Comparison of ENCODE assay signal across 16 cellular contexts in genomic region chr14:24050753-24051152, GRCh38. TPM values are rescaled to one million over a fixed set of nuclear protein-coding genes. Genes with fewer than 3 reads are reported as not detected.
A peak's percentile ranks its signal among the peaks of the same experiment; 100 is the strongest.
DNase-seq lines count a peak whose midpoint lies in the region; ATAC-seq, FAIRE-seq and TF ChIP-seq lines count a peak whose summit lies in the region.
"Not testable (repeated sequence)": the region's sequence is repeated elsewhere in the genome, so short reads cannot be mapped to it uniquely, and the experiment has no call there.
"Had no signal": no experiment of that assay in that cellular context is flagged by ENCODE, and none has a peak within 500 bp of the region (broad histone marks: within the 10 kb centered on the region; RNA-seq: fewer than 3 reads in every experiment).

No MANE protein-coding gene starts in this region.

- in situ Hi-C loops in HepG2 (cut with HindIII; ENCODE audit: extremely low pct_ligation_motif_present, low pct_unique_long_range_greater_than_20kb): loop anchor here (5.0 kb wide), 1 partner anchor 43 kb away; no protein-coding TSS in a partner anchor

- not testable (repeated sequence) for H3K27ac Mint-ChIP-seq in CD4-positive, alpha-beta memory T cell; activated CD4-positive, alpha-beta T cell treated with anti-CD3 and anti-CD28 coated beads, Interleukin-2, amount 10 ng/mL, durations not matched to agents 7 days and 5 days; activated naive CD4-positive, alpha-beta T cell treated with anti-CD3 and anti-CD28 coated beads, Interleukin-2, amount 10 ng/mL, durations not matched to agents 7 days and 5 days; neural crest cell (ENCODE audit: unreplicated experiment)
- H3K27ac Mint-ChIP-seq in type B pancreatic cell: peak overlapping the region; percentile 44

- POLR2A ChIA-PET in CD4-positive, alpha-beta memory T cell (lab: Charles Lee; ENCODE audit: partially characterized antibody): interaction anchor here (1.2 to 2.4 kb wide), 4 partner anchors 31 to 64 kb away, joined by 3 to 19 read pairs (median 10); partner anchors contain the start of genes DCAF11, NRL and PCK2
- POLR2A ChIA-PET in activated CD4-positive, alpha-beta T cell treated with anti-CD3 and anti-CD28 coated beads, Interleukin-2, amount 10 ng/mL, durations not matched to agents 7 days and 5 days (lab: Charles Lee): not testable (repeated sequence)
- POLR2A ChIA-PET in HepG2 (lab: Yijun Ruan, JAX): interaction anchor here (1.1 to 5.6 kb wide), 6 partner anchors 8 to 138 kb away, joined by 3 to 124 read pairs (median 7); partner anchors contain the start of genes EMC9, IPO4, PCK2 and PSME1

- not testable (repeated sequence) for H3K27me3 Mint-ChIP-seq in CD4-positive, alpha-beta memory T cell
- H3K27me3 Mint-ChIP-seq in activated CD4-positive, alpha-beta T cell treated with anti-CD3 and anti-CD28 coated beads, Interleukin-2, amount 10 ng/mL, durations not matched to agents 7 days and 5 days: peaks cover 41% of the 10 kb centered on the region
- peaks cover 79% of the 10 kb centered on the region for H3K27me3 Mint-ChIP-seq in activated naive CD4-positive, alpha-beta T cell treated with anti-CD3 and anti-CD28 coated beads, Interleukin-2, amount 10 ng/mL, durations not matched to agents 7 days and 5 days
- H3K27me3 Mint-ChIP-seq in neural crest cell (ENCODE audit: low read depth): peaks cover 25% of the 10 kb centered on the region
- H3K27me3 Mint-ChIP-seq in type B pancreatic cell: peaks cover 56% of the 10 kb centered on the region

- H3K9me3 Mint-ChIP-seq in CD4-positive, alpha-beta memory T cell; activated CD4-positive, alpha-beta T cell treated with anti-CD3 and anti-CD28 coated beads, Interleukin-2, amount 10 ng/mL, durations not matched to agents 7 days and 5 days; activated naive CD4-positive, alpha-beta T cell treated with anti-CD3 and anti-CD28 coated beads, Interleukin-2, amount 10 ng/mL, durations not matched to agents 7 days and 5 days; neural crest cell; type B pancreatic cell: not testable (repeated sequence)

- not testable (repeated sequence) for H3K79me2 ChIP-seq in HepG2 (ENCODE audit: insufficient read depth, low read length)

- not testable (repeated sequence) for TF ChIP-seq POLR2A in HepG2 (IDR thresholded peaks at IDR 0.05; ENCODE audit: insufficient read depth in 1 of 2, low read depth in 2 of 2, low read length in 2 of 2)

- intact Hi-C loops in CD4-positive, alpha-beta memory T cell (cut with micrococcal nuclease); HepG2 (cut with micrococcal nuclease; ENCODE audit: unreplicated experiment): not testable (repeated sequence)

- DNase-seq in CD4-positive, alpha-beta memory T cell; activated CD4-positive, alpha-beta T cell treated with anti-CD3 and anti-CD28 coated beads, Interleukin-2, amount 10 ng/mL, durations not matched to agents 7 days and 5 days; activated naive CD4-positive, alpha-beta T cell treated with anti-CD3 and anti-CD28 coated beads, Interleukin-2, amount 10 ng/mL, durations not matched to agents 7 days and 5 days; HepG2 (ENCODE audit: low spot score); neural crest cell (ENCODE audit: low read depth, low spot score); type B pancreatic cell (ENCODE audit: extremely low spot score, unreplicated experiment): not testable (repeated sequence)
- peak; percentile 33 for DNase-seq in coronary artery (ENCODE audit: low spot score)

- not testable (repeated sequence) for BruUV-seq in HepG2 (replicated peaks; lab: Mats Ljungman, UMichigan)

- 66% methylated on average over 8 of the region's 8 CpGs for WGBS in HUES64
- 59% methylated on average over 8 of the region's 8 CpGs for WGBS in HepG2 (ENCODE audit: low lambda C conversion rate)

- TF ChIP-seq CTCF in coronary artery (IDR thresholded peaks at IDR 0.05); HepG2 (CRISPR knock-in tag; IDR thresholded peaks at IDR 0.05); neural crest cell (conservative IDR thresholded peaks at IDR 0.05); type B pancreatic cell (conservative IDR thresholded peaks at IDR 0.05): not testable (repeated sequence)

- not testable (repeated sequence) for TF ChIP-seq EP300 in HepG2 (IDR thresholded peaks at IDR 0.05; ENCODE audit: low read depth in 2 of 2, low read length in 2 of 2); HepG2 (CRISPR knock-in tag; IDR thresholded peaks at IDR 0.05; ENCODE audit: borderline replicate concordance)

- not testable (repeated sequence) for H3K36me3 ChIP-seq in CD4-positive, alpha-beta memory T cell (ENCODE audit: insufficient read depth, low read length); HUES64 (ENCODE audit: insufficient read depth, low read length); HepG2 (replicated peaks in 1 of 2; ENCODE audit: control insufficient read depth in 1 of 2, insufficient read depth in 2 of 2, low read length in 2 of 2)

- H3K9me3 ChIP-seq in CD4-positive, alpha-beta memory T cell (ENCODE audit: control insufficient read depth in 1 of 2, low read length in 2 of 2); HUES64 (ENCODE audit: insufficient read depth, low read depth, low read length); HepG2 (ENCODE audit: low read length): not testable (repeated sequence)

- peaks cover 10 to 17% (median 14%) of the 10 kb centered on the region in 4 donors for H3K4me1 Mint-ChIP-seq in CD4-positive, alpha-beta memory T cell
- peaks cover 21% of the 10 kb centered on the region for H3K4me1 Mint-ChIP-seq in activated CD4-positive, alpha-beta T cell treated with anti-CD3 and anti-CD28 coated beads, Interleukin-2, amount 10 ng/mL, durations not matched to agents 7 days and 5 days
- peaks cover 16% of the 10 kb centered on the region for H3K4me1 Mint-ChIP-seq in activated naive CD4-positive, alpha-beta T cell treated with anti-CD3 and anti-CD28 coated beads, Interleukin-2, amount 10 ng/mL, durations not matched to agents 7 days and 5 days
- H3K4me1 Mint-ChIP-seq in neural crest cell (peaks cover 14% of the 10 kb centered on the region), type B pancreatic cell (ENCODE audit: unreplicated experiment) (peaks cover 13% of the 10 kb centered on the region)

- ATAC-seq in HepG2: not testable (repeated sequence)

- H4K20me1 ChIP-seq in HepG2 (ENCODE audit: insufficient read depth, low read length): not testable (repeated sequence)

- not testable (repeated sequence) for H2AFZ ChIP-seq in HepG2 (ENCODE audit: low read length)

- H3K27ac ChIP-seq in CD4-positive, alpha-beta memory T cell (ENCODE audit: low read depth, low read length); HUES64 (ENCODE audit: low read depth, low read length); coronary artery; HepG2 (ENCODE audit: extremely low read length, insufficient read depth, low read length): not testable (repeated sequence)

- H3K9ac ChIP-seq in HUES64 (ENCODE audit: low read depth, low read length); HepG2 (ENCODE audit: insufficient read depth, low read depth, low read length): not testable (repeated sequence)

- CTCF ChIA-PET in CD4-positive, alpha-beta memory T cell (lab: Charles Lee; ENCODE audit: partially characterized antibody): interaction anchor here (0.9 to 17.4 kb wide), 3 partner anchors 42 to 105 kb away, joined by 3 to 475 read pairs (median 12); partner anchors contain the start of gene PCK2
- CTCF ChIA-PET in activated CD4-positive, alpha-beta T cell treated with anti-CD3 and anti-CD28 coated beads, Interleukin-2, amount 10 ng/mL, durations not matched to agents 7 days and 5 days (lab: Charles Lee): interaction anchor here (0.8 to 1.1 kb wide), 2 partner anchors 44 to 58 kb away, joined by 3 read pairs; partner anchors contain the start of gene PCK2
- CTCF ChIA-PET in activated naive CD4-positive, alpha-beta T cell treated with anti-CD3 and anti-CD28 coated beads, Interleukin-2, amount 10 ng/mL, durations not matched to agents 7 days and 5 days (lab: Charles Lee): interaction anchor here (1.1 to 3.3 kb wide), 2 partner anchors 58 to 111 kb away, joined by 3 to 11 read pairs; partner anchors contain the start of gene IRF9
- CTCF ChIA-PET in HepG2 (lab: Yijun Ruan, JAX; ENCODE audit: low intra/inter-chr PET ratio, low total read pairs): not testable (repeated sequence)

- TF ChIP-seq RAD21 in HepG2 (CRISPR knock-in tag; IDR thresholded peaks at IDR 0.05): not testable (repeated sequence)

- H3K4me3 Mint-ChIP-seq in CD4-positive, alpha-beta memory T cell: peak overlapping the region; percentile 54 to 92 (median 86)
- H3K4me3 Mint-ChIP-seq in activated CD4-positive, alpha-beta T cell treated with anti-CD3 and anti-CD28 coated beads, Interleukin-2, amount 10 ng/mL, durations not matched to agents 7 days and 5 days: peak overlapping the region; percentile 73
- peak overlapping the region; percentile 69 for H3K4me3 Mint-ChIP-seq in activated naive CD4-positive, alpha-beta T cell treated with anti-CD3 and anti-CD28 coated beads, Interleukin-2, amount 10 ng/mL, durations not matched to agents 7 days and 5 days
- H3K4me3 Mint-ChIP-seq in neural crest cell (peak overlapping the region; percentile 71), type B pancreatic cell (peak overlapping the region; percentile 89)

- H3K4me1 ChIP-seq in CD4-positive, alpha-beta memory T cell (ENCODE audit: insufficient read depth, low read length): peaks cover 14% of the 10 kb centered on the region
- H3K4me1 ChIP-seq in HUES64 (ENCODE audit: insufficient read depth, low read length): not testable (repeated sequence)
- peaks cover 31% of the 10 kb centered on the region for H3K4me1 ChIP-seq in HepG2 (ENCODE audit: insufficient read depth, low read length)

- H3K4me3 ChIP-seq in CD4-positive, alpha-beta memory T cell (ENCODE audit: low read length in 2 of 2); coronary artery; HepG2 (replicated peaks in 1 of 3; ENCODE audit: insufficient read depth in 1 of 3, low read depth in 2 of 3, low read length in 3 of 3): not testable (repeated sequence)
- peak overlapping the region; percentile 61; the same call in 1 of the 2 replicates for H3K4me3 ChIP-seq in HUES64 (ENCODE audit: low read length)

- H3K27me3 ChIP-seq in CD4-positive, alpha-beta memory T cell (ENCODE audit: insufficient read depth, low read length); HUES64 (ENCODE audit: insufficient read depth, low read length): not testable (repeated sequence)
- H3K27me3 ChIP-seq in HepG2 (ENCODE audit: control insufficient read depth in 1 of 2, insufficient read depth in 2 of 2, low read length in 2 of 2): peaks cover 15 to 65% of the 10 kb centered on the region in 2 experiments

- not testable (repeated sequence) for H3K36me3 Mint-ChIP-seq in CD4-positive, alpha-beta memory T cell; activated CD4-positive, alpha-beta T cell treated with anti-CD3 and anti-CD28 coated beads, Interleukin-2, amount 10 ng/mL, durations not matched to agents 7 days and 5 days (ENCODE audit: low read depth); activated naive CD4-positive, alpha-beta T cell treated with anti-CD3 and anti-CD28 coated beads, Interleukin-2, amount 10 ng/mL, durations not matched to agents 7 days and 5 days; neural crest cell (ENCODE audit: low read depth); type B pancreatic cell

- H3K4me2 ChIP-seq in HepG2 (ENCODE audit: low read depth, low read length): peak overlapping the region; percentile 98; the same call in 1 of the 2 replicates

- not testable (repeated sequence) for FAIRE-seq in HepG2 (lab: Jason Lieb, UNC)

RNA-seq across cellular contexts. Expression of gene CARMIL3, which starts 1.1 kb away (rescaled TPM):
- under 1 TPM; 0.15 to 0.22 TPM for total RNA-seq in CD4-positive, alpha-beta memory T cell
- polyA plus RNA-seq in CD4-positive, alpha-beta memory T cell: not detected
- polyA plus RNA-seq in HUES64 (2013, experiment 1 of 2): 2.6 TPM
- 2.6 TPM for polyA plus RNA-seq in HUES64 (2013, experiment 2 of 2)
- 1 to 10 TPM in 1 of 2 experiments, under 1 TPM in 1; 0.83 to 1.1 TPM for total RNA-seq in activated CD4-positive, alpha-beta T cell treated with anti-CD3 and anti-CD28 coated beads, Interleukin-2, amount 10 ng/mL, durations not matched to agents 7 days and 5 days
- total RNA-seq in HepG2 (2016; rRNA removed; fragmentation: Illumina TruSeq; extraction: Trizol) (0.13 and 0.27 TPM in 2 replicates), neural crest cell (9.3 and 9.4 TPM in 2 replicates), type B pancreatic cell (ENCODE audit: low replicate concordance) (2.5 and 2.8 TPM in 2 replicates)
- total RNA-seq in HepG2 (2016; cell fraction: cytosol; rRNA removed; fragmentation: Illumina TruSeq; extraction: Trizol; ENCODE audit: low read depth): 0.18 TPM in 1 of 2 replicates, not detected in the other
- total RNA-seq in HepG2 (2016; cell fraction: insoluble cytoplasmic fraction; rRNA removed; fragmentation: Illumina TruSeq; extraction: Trizol): 0.12 and 0.41 TPM in 2 replicates
- total RNA-seq in HepG2 (2016; cell fraction: membrane; rRNA removed; fragmentation: Illumina TruSeq; extraction: Trizol): 0.03 and 0.15 TPM in 2 replicates
- total RNA-seq in HepG2 (2016; cell fraction: nucleus; rRNA removed; fragmentation: Illumina TruSeq; extraction: Trizol): 0.47 and 0.65 TPM in 2 replicates
- 0.55 and 0.85 TPM in 2 replicates for polyA plus RNA-seq in HepG2 (2011; rRNA removed)
- 0.13 and 0.21 TPM in 2 replicates for polyA plus RNA-seq in HepG2 (2011; cell fraction: cytosol; rRNA removed)
- polyA plus RNA-seq in HepG2 (2011; cell fraction: nucleus; rRNA removed): 7.7 and 8.1 TPM in 2 replicates
- polyA plus RNA-seq in HepG2 (2012): 0.16 and 0.34 TPM in 2 replicates
- 0.03 TPM in 2 replicates for polyA plus RNA-seq in HepG2 (2016; cell fraction: cytosol; fragmentation: Illumina TruSeq; extraction: Trizol; ENCODE audit: low read depth)
- polyA plus RNA-seq in HepG2 (2016; cell fraction: insoluble cytoplasmic fraction; fragmentation: Illumina TruSeq; extraction: Trizol; ENCODE audit: low read depth): 0.19 and 0.23 TPM in 2 replicates
- polyA plus RNA-seq in HepG2 (2016; cell fraction: membrane; fragmentation: Illumina TruSeq; extraction: Trizol; ENCODE audit: low read depth): 0.05 TPM in 2 replicates
- polyA plus RNA-seq in HepG2 (2016; cell fraction: nucleus; fragmentation: Illumina TruSeq; extraction: Trizol; ENCODE audit: insufficient read depth, low read depth): 1.6 and 2.9 TPM in 2 replicates
- 0.14 and 3.1 TPM in 2 replicates for polyA minus RNA-seq in HepG2 (2011; rRNA and poly(A)+ RNA removed; ENCODE audit: low replicate concordance)
- 0.20 and 0.44 TPM in 2 replicates for polyA minus RNA-seq in HepG2 (2011; cell fraction: cytosol; rRNA and poly(A)+ RNA removed)
- 0.77 and 2.9 TPM in 2 replicates for polyA minus RNA-seq in HepG2 (2011; cell fraction: nucleus; rRNA and poly(A)+ RNA removed)
- total RNA-seq: fibroblast of villous mesenchyme had no signal

RNA-seq across cellular contexts. Expression of gene CPNE6, which starts 20.6 kb away (rescaled TPM):
- not detected for total RNA-seq in CD4-positive, alpha-beta memory T cell
- polyA plus RNA-seq in CD4-positive, alpha-beta memory T cell: under 1 TPM in 1 of 2 donors, not detected in 1; 0.04 TPM
- polyA plus RNA-seq in HUES64 (2013, experiment 1 of 2): not detected
- not detected for polyA plus RNA-seq in HUES64 (2013, experiment 2 of 2)
- not detected for total RNA-seq in activated CD4-positive, alpha-beta T cell treated with anti-CD3 and anti-CD28 coated beads, Interleukin-2, amount 10 ng/mL, durations not matched to agents 7 days and 5 days
- total RNA-seq in HepG2 (2016; rRNA removed; fragmentation: Illumina TruSeq; extraction: Trizol) (not detected in 2 replicates), neural crest cell (not detected in 2 replicates), type B pancreatic cell (ENCODE audit: low replicate concordance) (not detected in 2 replicates)
- not detected in 2 replicates for total RNA-seq in HepG2 (2016; cell fraction: cytosol; rRNA removed; fragmentation: Illumina TruSeq; extraction: Trizol; ENCODE audit: low read depth)
- not detected in 2 replicates for total RNA-seq in HepG2 (2016; cell fraction: insoluble cytoplasmic fraction; rRNA removed; fragmentation: Illumina TruSeq; extraction: Trizol)
- total RNA-seq in HepG2 (2016; cell fraction: membrane; rRNA removed; fragmentation: Illumina TruSeq; extraction: Trizol): not detected in 2 replicates
- total RNA-seq in HepG2 (2016; cell fraction: nucleus; rRNA removed; fragmentation: Illumina TruSeq; extraction: Trizol): not detected in 2 replicates
- polyA plus RNA-seq in HepG2 (2011; rRNA removed): 0.03 TPM in 1 of 2 replicates, not detected in the other
- polyA plus RNA-seq in HepG2 (2011; cell fraction: cytosol; rRNA removed): not detected in 2 replicates
- polyA plus RNA-seq in HepG2 (2011; cell fraction: nucleus; rRNA removed): 0.06 and 0.16 TPM in 2 replicates
- 0.05 TPM in 1 of 2 replicates, not detected in the other for polyA plus RNA-seq in HepG2 (2012)
- not detected in 2 replicates for polyA plus RNA-seq in HepG2 (2016; cell fraction: cytosol; fragmentation: Illumina TruSeq; extraction: Trizol; ENCODE audit: low read depth)
- polyA plus RNA-seq in HepG2 (2016; cell fraction: insoluble cytoplasmic fraction; fragmentation: Illumina TruSeq; extraction: Trizol; ENCODE audit: low read depth): not detected in 2 replicates
- not detected in 2 replicates for polyA plus RNA-seq in HepG2 (2016; cell fraction: membrane; fragmentation: Illumina TruSeq; extraction: Trizol; ENCODE audit: low read depth)
- not detected in 2 replicates for polyA plus RNA-seq in HepG2 (2016; cell fraction: nucleus; fragmentation: Illumina TruSeq; extraction: Trizol; ENCODE audit: insufficient read depth, low read depth)
- polyA minus RNA-seq in HepG2 (2011; rRNA and poly(A)+ RNA removed; ENCODE audit: low replicate concordance): 0.16 TPM in 1 of 2 replicates, not detected in the other
- polyA minus RNA-seq in HepG2 (2011; cell fraction: cytosol; rRNA and poly(A)+ RNA removed): not detected in 2 replicates
- polyA minus RNA-seq in HepG2 (2011; cell fraction: nucleus; rRNA and poly(A)+ RNA removed): not detected in 2 replicates
- total RNA-seq: A673; fibroblast of villous mesenchyme; HT-29; OCI-LY7; psoas muscle; T-helper 2 cell treated with Interferon-gamma antibody and Interleukin-4, amounts not matched to agents 100 ng/mL and 5 ng/mL, for 36 hours; upper lobe of left lung had no signal
- polyA plus RNA-seq: heart left ventricle had no signal

RNA-seq across cellular contexts. Expression of gene PCK2, which starts 43.4 kb away (rescaled TPM):
- total RNA-seq in CD4-positive, alpha-beta memory T cell: 10 to 100 TPM; 18.3 to 21.4 TPM
- polyA plus RNA-seq in CD4-positive, alpha-beta memory T cell: 10 to 100 TPM; 11.0 to 15.5 TPM
- polyA plus RNA-seq in HUES64 (2013, experiment 1 of 2): 18.8 TPM
- polyA plus RNA-seq in HUES64 (2013, experiment 2 of 2): 24.5 TPM
- 10 to 100 TPM; 57.4 to 60.3 TPM for total RNA-seq in activated CD4-positive, alpha-beta T cell treated with anti-CD3 and anti-CD28 coated beads, Interleukin-2, amount 10 ng/mL, durations not matched to agents 7 days and 5 days
- total RNA-seq in HepG2 (2016; rRNA removed; fragmentation: Illumina TruSeq; extraction: Trizol) (118 and 129 TPM in 2 replicates), neural crest cell (26.1 and 26.7 TPM in 2 replicates), type B pancreatic cell (ENCODE audit: low replicate concordance) (35.0 and 40.9 TPM in 2 replicates)
- 29.7 and 32.7 TPM in 2 replicates for total RNA-seq in HepG2 (2016; cell fraction: cytosol; rRNA removed; fragmentation: Illumina TruSeq; extraction: Trizol; ENCODE audit: low read depth)
- 112 and 129 TPM in 2 replicates for total RNA-seq in HepG2 (2016; cell fraction: insoluble cytoplasmic fraction; rRNA removed; fragmentation: Illumina TruSeq; extraction: Trizol)
- 38.2 and 39.1 TPM in 2 replicates for total RNA-seq in HepG2 (2016; cell fraction: membrane; rRNA removed; fragmentation: Illumina TruSeq; extraction: Trizol)
- 96.7 and 121 TPM in 2 replicates for total RNA-seq in HepG2 (2016; cell fraction: nucleus; rRNA removed; fragmentation: Illumina TruSeq; extraction: Trizol)
- 272 and 316 TPM in 2 replicates for polyA plus RNA-seq in HepG2 (2011; rRNA removed)
- 238 and 309 TPM in 2 replicates for polyA plus RNA-seq in HepG2 (2011; cell fraction: cytosol; rRNA removed)
- 309 TPM in 2 replicates for polyA plus RNA-seq in HepG2 (2011; cell fraction: nucleus; rRNA removed)
- polyA plus RNA-seq in HepG2 (2012): 216 and 286 TPM in 2 replicates
- 19.2 and 20.8 TPM in 2 replicates for polyA plus RNA-seq in HepG2 (2016; cell fraction: cytosol; fragmentation: Illumina TruSeq; extraction: Trizol; ENCODE audit: low read depth)
- 122 and 140 TPM in 2 replicates for polyA plus RNA-seq in HepG2 (2016; cell fraction: insoluble cytoplasmic fraction; fragmentation: Illumina TruSeq; extraction: Trizol; ENCODE audit: low read depth)
- 27.1 and 31.0 TPM in 2 replicates for polyA plus RNA-seq in HepG2 (2016; cell fraction: membrane; fragmentation: Illumina TruSeq; extraction: Trizol; ENCODE audit: low read depth)
- 172 and 175 TPM in 2 replicates for polyA plus RNA-seq in HepG2 (2016; cell fraction: nucleus; fragmentation: Illumina TruSeq; extraction: Trizol; ENCODE audit: insufficient read depth, low read depth)
- 87.1 and 691 TPM in 2 replicates for polyA minus RNA-seq in HepG2 (2011; rRNA and poly(A)+ RNA removed; ENCODE audit: low replicate concordance)
- polyA minus RNA-seq in HepG2 (2011; cell fraction: cytosol; rRNA and poly(A)+ RNA removed): 204 and 209 TPM in 2 replicates
- polyA minus RNA-seq in HepG2 (2011; cell fraction: nucleus; rRNA and poly(A)+ RNA removed): 128 and 158 TPM in 2 replicates
